In genomic region chr5:5951953-5952352, GRCh38 we compare ENCODE assay signal across 32 cellular contexts.
"Had no signal": no experiment of that assay in that cellular context is flagged by ENCODE, and none has a peak within 500 bp of the region (broad histone marks: within the 10 kb centered on the region; RNA-seq: fewer than 3 reads in every experiment).

No MANE protein-coding gene starts in this region.

- H3K27me3 ChIP-seq: SJCRH30 had no signal

- H3K9me3 ChIP-seq: MG63, SJCRH30 had no signal

- H2AFZ ChIP-seq: PC-9 had no signal

- DNase-seq: Kasumi-1, MG63, NCI-H1048, NCI-H1092 treated with DMSO at 0.1 percent for 48 hours, NCI-H1105 treated with DMSO at 0.1 percent for 48 hours, NCI-H1417, NCI-H1436, NCI-H146, NCI-H1694, NCI-H187, NCI-H1930, NCI-H2029 treated with DMSO at 0.1 percent for 48 hours, NCI-H2081 treated with DMSO at 0.1 percent for 48 hours, NCI-H2107, NCI-H2171, NCI-H226, NCI-H446 treated with DMSO at 0.1 percent for 48 hours, NCI-H510A, NCI-H524, NCI-H526, NCI-H69, NCI-H748 treated with DMSO at 0.1 percent for 48 hours, NCI-H82, PC-9, SHP77, SIG-M5, SJCRH30 had no signal

- H3K4me2 ChIP-seq: PC-9 had no signal

- H3K4me3 ChIP-seq: MG63, PC-9, SJCRH30, SK-N-MC had no signal

- ATAC-seq: Panc1, Right ventricle myocardium inferior, SK-N-SH treated with all-trans-retinoic acid at 6 μM for 48 hours had no signal

- H3K27ac ChIP-seq: PC-9, RWPE1, SJCRH30, SK-N-MC had no signal

- H3K36me3 ChIP-seq: MG63, SJCRH30 had no signal

- H3K4me1 ChIP-seq: SJCRH30 had no signal
